In the genomic region with DNA sequence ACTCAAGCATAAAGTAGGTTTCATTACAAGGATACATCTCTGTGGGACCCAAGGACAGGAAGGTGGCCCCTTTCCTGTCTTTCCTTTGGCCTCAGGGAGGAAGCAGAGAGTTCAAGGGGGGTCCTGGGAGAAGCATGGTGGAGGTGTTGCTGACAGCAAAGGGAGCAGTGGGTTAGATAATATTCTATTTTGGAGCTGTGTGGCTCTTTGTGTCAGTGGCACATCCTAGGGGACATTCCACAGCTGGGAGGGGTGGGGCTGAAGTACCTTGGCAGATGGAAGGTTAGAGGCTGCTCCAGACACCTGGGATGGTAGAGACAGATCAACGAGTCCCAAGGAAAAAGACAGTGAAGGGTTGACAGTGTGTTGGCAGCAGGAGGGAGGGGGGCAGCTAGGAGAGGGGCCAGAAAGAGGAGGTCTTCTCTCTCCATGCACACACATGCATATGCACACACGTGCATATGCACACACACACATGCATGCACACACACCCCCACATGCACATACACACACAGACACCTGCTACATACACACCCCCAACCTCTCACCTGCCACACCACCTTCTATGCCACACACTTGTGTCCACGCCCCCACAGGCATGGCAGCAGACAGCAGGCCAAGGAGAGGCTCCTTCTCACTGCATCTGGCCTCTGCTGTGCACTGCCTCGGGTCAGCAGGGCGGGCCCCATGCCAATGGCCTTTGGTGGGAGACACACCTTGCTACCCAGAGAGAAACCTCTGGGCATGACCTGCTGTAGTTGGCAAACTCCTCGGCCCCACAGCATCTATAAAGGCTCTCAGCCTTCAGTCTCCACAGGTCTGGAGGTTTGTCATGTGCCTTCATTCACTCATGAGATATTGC, we compare ENCODE assay signal across 21 cellular contexts. TPM values are rescaled to one million over a fixed set of nuclear protein-coding genes. Genes with fewer than 3 reads are reported as not detected.
"Had no signal": no experiment of that assay in that cellular context is flagged by ENCODE, and none has a peak within 500 bp of the region (broad histone marks: within the 10 kb centered on the region; RNA-seq: fewer than 3 reads in every experiment).

No MANE protein-coding gene starts in this region.

- ATAC-seq: activated CD8-positive, alpha-beta memory T cell treated with anti-CD3 and anti-CD28 coated beads, Interleukin-2, amount 10 ng/mL, durations not matched to agents 7 days and 5 days; activated T-cell treated with anti-CD3 and anti-CD28 coated beads, Interleukin-2, amount 50 U/mL, for 4 hours; pancreas had no signal

- H3K36me3 ChIP-seq: esophagus squamous epithelium, pancreas, stomach, upper lobe of left lung, WERI-Rb-1 had no signal

- H3K9me3 Mint-ChIP-seq: activated T-cell treated with anti-CD3 and anti-CD28 coated beads, Interleukin-2, amount 50 U/mL, for 4 hours; central memory CD8-positive, alpha-beta T cell had no signal

- H3K4me3 ChIP-seq: coronary artery, esophagus squamous epithelium, pancreas, stomach, testis, upper lobe of left lung had no signal

- DNase-seq: activated CD4-positive, alpha-beta T cell treated with anti-CD3 and anti-CD28 coated beads, Interleukin-2, amount 50 U/mL, for 48 hours; activated CD8-positive, alpha-beta memory T cell treated with anti-CD3 and anti-CD28 coated beads, Interleukin-2, amount 10 ng/mL, durations not matched to agents 7 days and 5 days; activated gamma-delta T cell; activated T-cell treated with anti-CD3 and anti-CD28 coated beads, Interleukin-2, amount 50 U/mL, for 4 hours; amniotic stem cell; esophagus squamous epithelium; glutamatergic neuron; immature natural killer cell; midbrain; stimulated activated CD4-positive, alpha-beta T cell treated with anti-CD3 and anti-CD28 coated beads, Interleukin-1b, Interleukin-23, amount 100 ng/mL, for 48 hours; stomach; T-helper 1 cell; testis; upper lobe of left lung; WERI-Rb-1 had no signal

- H3K36me3 Mint-ChIP-seq: activated CD8-positive, alpha-beta memory T cell treated with anti-CD3 and anti-CD28 coated beads, Interleukin-2, amount 10 ng/mL, durations not matched to agents 7 days and 5 days; activated naive CD8-positive, alpha-beta T cell had no signal

- H3K27me3 ChIP-seq: esophagus squamous epithelium, pancreas, stomach, testis, upper lobe of left lung had no signal

- H3K9me3 ChIP-seq: esophagus squamous epithelium, pancreas, stomach, testis, upper lobe of left lung had no signal

- H3K27ac Mint-ChIP-seq: activated CD8-positive, alpha-beta memory T cell treated with anti-CD3 and anti-CD28 coated beads, Interleukin-2, amount 10 ng/mL, durations not matched to agents 7 days and 5 days; activated naive CD8-positive, alpha-beta T cell had no signal

- H3K27ac ChIP-seq: coronary artery, esophagus squamous epithelium, pancreas, stomach, testis, upper lobe of left lung, WERI-Rb-1 had no signal

- H3K4me1 ChIP-seq: pancreas had no signal

- H3K4me3 Mint-ChIP-seq: activated CD8-positive, alpha-beta memory T cell treated with anti-CD3 and anti-CD28 coated beads, Interleukin-2, amount 10 ng/mL, durations not matched to agents 7 days and 5 days; activated naive CD8-positive, alpha-beta T cell; activated T-cell treated with anti-CD3 and anti-CD28 coated beads, Interleukin-2, amount 50 U/mL, for 4 hours; central memory CD8-positive, alpha-beta T cell; immature natural killer cell had no signal

- H3K27me3 Mint-ChIP-seq: activated naive CD8-positive, alpha-beta T cell; central memory CD8-positive, alpha-beta T cell had no signal

RNA-seq across cellular contexts. Expression of gene MYL7, which starts 12.2 kb away (rescaled TPM):
- total RNA-seq: activated CD8-positive, alpha-beta memory T cell treated with anti-CD3 and anti-CD28 coated beads, Interleukin-2, amount 10 ng/mL, durations not matched to agents 7 days and 5 days; esophagus squamous epithelium; lung microvascular endothelial cell; myocyte; stomach; upper lobe of left lung had no signal
- polyA plus RNA-seq: immature natural killer cell had no signal
